ENCODE assay signal across 13 cellular contexts in genomic region chr19:55545913-55546495, GRCh38. TPM values are rescaled to one million over a fixed set of nuclear protein-coding genes. Genes with fewer than 3 reads are reported as not detected.
DNase-seq lines count a peak whose midpoint lies in the region; ATAC-seq and TF ChIP-seq lines count a peak whose summit lies in the region.
"Had no signal": no experiment of that assay in that cellular context is flagged by ENCODE, and none has a peak within 500 bp of the region (broad histone marks: within the 10 kb centered on the region; RNA-seq: fewer than 3 reads in every experiment).

No MANE protein-coding gene starts in this region.

- H3K4me1 Mint-ChIP-seq in activated naive CD4-positive, alpha-beta T cell treated with anti-CD3 and anti-CD28 coated beads, Interleukin-2, amount 50 U/mL, for 24 hours = no peaks in the 10 kb centered on the region
- H3K4me1 Mint-ChIP-seq: activated naive CD4-positive, alpha-beta T cell treated with anti-CD3 and anti-CD28 coated beads, Interleukin-2, amount 10 ng/mL, durations not matched to agents 7 days and 5 days had no signal

- no peaks in the 10 kb centered on the region for H3K36me3 Mint-ChIP-seq in activated naive CD4-positive, alpha-beta T cell treated with anti-CD3 and anti-CD28 coated beads, Interleukin-2, amount 50 U/mL, for 24 hours
- no peaks in the 10 kb centered on the region for H3K36me3 Mint-ChIP-seq in activated naive CD4-positive, alpha-beta T cell treated with anti-CD3 and anti-CD28 coated beads, Interleukin-2, amount 50 U/mL, for 72 hours
- H3K36me3 Mint-ChIP-seq: activated naive CD4-positive, alpha-beta T cell treated with anti-CD3 and anti-CD28 coated beads, Interleukin-2, amount 10 ng/mL, durations not matched to agents 7 days and 5 days had no signal

- no peaks in the 10 kb centered on the region for H3K36me3 ChIP-seq in uterus

- peaks cover 6% of the 10 kb centered on the region for H3K27me3 Mint-ChIP-seq in activated naive CD4-positive, alpha-beta T cell treated with anti-CD3 and anti-CD28 coated beads, Interleukin-2, amount 50 U/mL, for 24 hours

- H3K4me3 ChIP-seq in uterus = no peak overlapping the region

- H3K27ac ChIP-seq in uterus = peak overlapping the region; percentile 64 to 78
- H3K27ac ChIP-seq: 22Rv1 had no signal

- no peaks in the 10 kb centered on the region for H3K4me1 ChIP-seq in uterus

- no peaks in the 10 kb centered on the region for H3K9me3 Mint-ChIP-seq in activated naive CD4-positive, alpha-beta T cell treated with anti-CD3 and anti-CD28 coated beads, Interleukin-2, amount 50 U/mL, for 24 hours
- peaks cover 4% of the 10 kb centered on the region in 2 donors for H3K9me3 Mint-ChIP-seq in activated naive CD4-positive, alpha-beta T cell treated with anti-CD3 and anti-CD28 coated beads, Interleukin-2, amount 50 U/mL, for 72 hours
- H3K9me3 Mint-ChIP-seq: activated naive CD4-positive, alpha-beta T cell treated with anti-CD3 and anti-CD28 coated beads, Interleukin-2, amount 10 ng/mL, durations not matched to agents 7 days and 5 days had no signal

- TF ChIP-seq CTCF in uterus (IDR thresholded peaks at IDR 0.05) = no peak

- no peak for TF ChIP-seq POLR2A in uterus (IDR thresholded peaks at IDR 0.05)

- no peak overlapping the region for H3K4me3 Mint-ChIP-seq in activated naive CD4-positive, alpha-beta T cell treated with anti-CD3 and anti-CD28 coated beads, Interleukin-2, amount 50 U/mL, for 24 hours
- H3K4me3 Mint-ChIP-seq: activated naive CD4-positive, alpha-beta T cell treated with anti-CD3 and anti-CD28 coated beads, Interleukin-2, amount 10 ng/mL, durations not matched to agents 7 days and 5 days had no signal

- H3K9me3 ChIP-seq in uterus = no peaks in the 10 kb centered on the region

- no peaks in the 10 kb centered on the region for H3K27me3 ChIP-seq in uterus

- DNase-seq in activated naive CD4-positive, alpha-beta T cell treated with anti-CD3 and anti-CD28 coated beads, Interleukin-2, amount 50 U/mL, for 72 hours (ENCODE audit: low spot score in 2 of 2) = no peak
- DNase-seq in uterus (no peak), left lobe of liver (ENCODE audit: low spot score) (no peak)
- DNase-seq: activated CD4-positive, alpha-beta T cell treated with anti-CD3 and anti-CD28 coated beads, Interleukin-2, amount 50 U/mL, for 4 hours; activated naive CD4-positive, alpha-beta T cell treated with anti-CD3 and anti-CD28 coated beads, Interleukin-2, amount 10 ng/mL, durations not matched to agents 7 days and 5 days; dermis blood vessel endothelial cell; DMS79; hippocampal formation; NCI-H1694; T-helper 1 cell had no signal

- H3K27ac Mint-ChIP-seq in activated naive CD4-positive, alpha-beta T cell treated with anti-CD3 and anti-CD28 coated beads, Interleukin-2, amount 50 U/mL, for 24 hours = peak overlapping the region; percentile 37
- peak overlapping the region in 1 of 2 donors; percentile 59 for H3K27ac Mint-ChIP-seq in activated naive CD4-positive, alpha-beta T cell treated with anti-CD3 and anti-CD28 coated beads, Interleukin-2, amount 50 U/mL, for 72 hours
- H3K27ac Mint-ChIP-seq: activated naive CD4-positive, alpha-beta T cell treated with anti-CD3 and anti-CD28 coated beads, Interleukin-2, amount 10 ng/mL, durations not matched to agents 7 days and 5 days had no signal

- ATAC-seq in activated naive CD4-positive, alpha-beta T cell treated with anti-CD3 and anti-CD28 coated beads, Interleukin-2, amount 50 U/mL, for 72 hours = no peak
- no peak for ATAC-seq in left lobe of liver

- intact Hi-C loops in uterus (cut with DNase I; ENCODE audit: low total_unique reads) = no loop called here

RNA-seq across cellular contexts. Expression of gene SBK3, which starts 0.7 kb away (rescaled TPM):
- not detected for total RNA-seq in activated naive CD4-positive, alpha-beta T cell treated with anti-CD3 and anti-CD28 coated beads, Interleukin-2, amount 50 U/mL, for 72 hours
- total RNA-seq in uterus (under 1 TPM in 2 of 4 donors, not detected in 2; 0.34 to 0.35 TPM), left lobe of liver (not detected)
- total RNA-seq: mononuclear cell had no signal

RNA-seq across cellular contexts. Expression of gene SBK2, which starts 9.1 kb away (rescaled TPM):
- total RNA-seq in activated naive CD4-positive, alpha-beta T cell treated with anti-CD3 and anti-CD28 coated beads, Interleukin-2, amount 50 U/mL, for 72 hours = not detected
- not detected for total RNA-seq in uterus
- total RNA-seq in left lobe of liver = not detected
- total RNA-seq: dermis blood vessel endothelial cell, mononuclear cell had no signal

RNA-seq across cellular contexts. Expression of gene ZNF579, which starts 34.6 kb away (rescaled TPM):
- total RNA-seq in activated naive CD4-positive, alpha-beta T cell treated with anti-CD3 and anti-CD28 coated beads, Interleukin-2, amount 50 U/mL, for 72 hours = 10 to 100 TPM in 1 of 2 donors, 1 to 10 TPM in 1; 8.7 to 10.1 TPM
- total RNA-seq in uterus (10 to 100 TPM in 1 of 4 donors, 1 to 10 TPM in 1, not detected in 2; 4.4 to 21.9 TPM), left lobe of liver (4.5 TPM)

RNA-seq across cellular contexts. Expression of gene FIZ1, which starts 53.3 kb away (rescaled TPM):
- 10 to 100 TPM; 10.2 to 12.3 TPM for total RNA-seq in activated naive CD4-positive, alpha-beta T cell treated with anti-CD3 and anti-CD28 coated beads, Interleukin-2, amount 50 U/mL, for 72 hours
- total RNA-seq in uterus (10 to 100 TPM in 1 of 4 donors, 1 to 10 TPM in 1, under 1 TPM in 2; 0.26 to 19.3 (median 2.4) TPM), left lobe of liver (6.7 TPM)

RNA-seq across cellular contexts. Expression of gene ZNF524, which starts 54.1 kb away (rescaled TPM):
- total RNA-seq in activated naive CD4-positive, alpha-beta T cell treated with anti-CD3 and anti-CD28 coated beads, Interleukin-2, amount 50 U/mL, for 72 hours = 10 to 100 TPM; 21.4 to 29.7 TPM
- total RNA-seq in uterus = 10 to 100 TPM in 3 of 4 donors, 1 to 10 TPM in 1; 5.4 to 20.4 (median 14.6) TPM
- total RNA-seq in left lobe of liver = 13.2 TPM
